8 cellular contexts compared by ENCODE assay signal in the genomic region with DNA sequence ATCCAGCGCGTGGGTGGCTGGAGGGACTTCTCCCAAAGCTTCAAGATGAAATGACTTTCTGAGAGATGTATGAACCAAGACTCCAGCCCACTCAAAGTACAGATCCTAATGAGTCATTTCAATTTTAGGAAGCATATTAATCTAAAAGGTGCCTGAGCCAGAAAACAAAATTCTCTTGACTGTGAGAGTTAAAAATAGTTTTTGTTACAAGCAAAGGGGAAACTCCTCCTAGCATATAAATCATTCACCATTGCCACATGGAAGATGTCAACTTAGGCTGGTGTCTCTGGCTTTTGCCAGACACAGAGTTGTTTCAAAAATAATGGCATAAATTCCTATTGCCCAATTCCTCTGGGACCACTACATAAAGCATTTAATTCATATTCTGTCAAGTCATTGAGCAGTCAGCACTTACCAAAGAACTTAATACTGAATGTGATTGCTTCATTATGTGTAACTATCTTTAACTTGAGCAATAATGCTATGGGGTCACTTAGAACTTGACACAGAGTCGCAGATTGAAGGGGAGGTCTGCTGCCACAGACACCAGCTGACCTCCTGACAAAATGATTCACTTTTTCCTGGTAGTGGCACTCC.
A peak's percentile ranks its signal among the peaks of the same experiment; 100 is the strongest.
DNase-seq lines count a peak whose midpoint lies in the region; ATAC-seq, FAIRE-seq and TF ChIP-seq lines count a peak whose summit lies in the region.

No MANE protein-coding gene starts in this region.

- H3K27ac Mint-ChIP-seq in immature natural killer cell = no peak overlapping the region

- FAIRE-seq in H54 (lab: Jason Lieb, UNC) = no peak

- DNase-seq in NOMO-1 treated with DMSO at 0.1 percent for 48 hours (lab: John Stamatoyannopoulos, UW; ENCODE audit: unreplicated experiment) (peak; percentile 90), iris pigment epithelial cell (ENCODE audit: low read depth) (peak; percentile 1), H54 (ENCODE audit: insufficient read length, low spot score) (no peak), GM19238 (ENCODE audit: insufficient read length, low spot score) (no peak), NCI-H2227 treated with DMSO at 0.1 percent for 48 hours (lab: John Stamatoyannopoulos, UW) (no peak), immature natural killer cell (no peak)

- H3K36me3 Mint-ChIP-seq in immature natural killer cell = no peaks in the 10 kb centered on the region

- ATAC-seq in GM18858 (IDR thresholded peaks at IDR 0.05; ENCODE audit: unreplicated experiment) (peak; percentile 29), HG02610 (IDR thresholded peaks at IDR 0.05; ENCODE audit: unreplicated experiment) (peak; percentile 62)

- H3K4me1 Mint-ChIP-seq in immature natural killer cell = peaks cover 5 to 8% of the 10 kb centered on the region in 2 donors

- no peak for TF ChIP-seq POLR2A in H54 (IDR thresholded peaks at IDR 0.05; ENCODE audit: low read depth, low read length)

- peaks cover 0 to 7% (median 6%) of the 10 kb centered on the region in 3 donors for H3K27me3 Mint-ChIP-seq in immature natural killer cell (ENCODE audit: low read depth in 3 of 3)

- H3K4me3 Mint-ChIP-seq in immature natural killer cell = peak overlapping the region in 1 of 5 donors; percentile 33

- peaks cover 0 to 3% (median 0%) of the 10 kb centered on the region in 6 donors for H3K9me3 Mint-ChIP-seq in immature natural killer cell

Comparison
In these comparisons a context has a peak if more than half of its experiments do, and no peak if none do; other contexts are left out.
1. DNase-seq: peak in NOMO-1 treated with DMSO at 0.1 percent for 48 hours (single experiment) and iris pigment epithelial cell (single experiment); none in H54 (single experiment), GM19238 (single experiment), NCI-H2227 treated with DMSO at 0.1 percent for 48 hours (single experiment) and immature natural killer cell (0 of 3).